Comparison of ENCODE assay signal across 8 cellular contexts in the genomic region with DNA sequence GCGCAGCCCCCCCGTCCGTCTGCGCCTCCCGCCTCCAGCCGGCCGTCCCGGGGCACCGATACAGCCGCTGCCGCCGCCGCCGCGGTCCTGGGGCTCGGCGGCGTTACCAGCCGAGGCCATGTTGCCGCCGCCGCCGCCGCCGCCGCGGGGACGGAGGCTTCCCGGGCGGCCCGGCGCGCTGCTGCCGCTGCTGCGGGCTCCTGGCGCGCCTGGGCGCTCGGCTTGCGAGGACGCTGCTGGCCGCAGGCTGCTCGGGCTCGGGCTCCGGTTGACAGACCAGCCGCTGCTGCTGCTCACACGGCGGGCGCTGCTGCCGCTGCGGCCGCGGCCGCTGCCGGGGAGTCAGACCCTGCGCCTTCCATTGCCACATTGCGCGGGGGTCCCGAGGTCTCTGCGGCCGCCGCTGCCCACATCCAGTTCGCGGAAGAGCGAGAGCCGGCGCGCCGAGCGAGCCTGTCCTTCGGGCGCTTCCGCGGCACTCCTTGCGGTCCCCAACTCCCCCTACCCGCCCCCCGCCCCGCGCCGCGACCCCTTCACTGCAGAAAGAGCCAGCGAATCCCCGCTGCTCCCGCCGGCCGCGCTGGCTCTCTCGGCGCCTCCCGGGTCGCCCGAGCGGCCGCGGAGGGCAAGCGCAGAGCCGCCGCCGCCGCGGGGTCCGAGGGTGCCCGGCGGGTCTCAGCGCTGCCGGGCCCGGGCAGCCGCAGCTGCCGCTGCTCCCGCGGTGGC. TPM values are rescaled to one million over a fixed set of nuclear protein-coding genes. Genes with fewer than 3 reads are reported as not detected.
DNase-seq lines count a peak whose midpoint lies in the region; ATAC-seq, FAIRE-seq and TF ChIP-seq lines count a peak whose summit lies in the region.

No MANE protein-coding gene starts in this region.

- CTCF ChIA-PET in GM10248 (lab: Yijun Ruan, JAX) (no interaction called here), GM12878 (lab: Yijun Ruan, JAX) (interaction anchor here (0.7 kb wide), 1 partner anchor 14 kb away, joined by 3 read pairs; no protein-coding TSS in a partner anchor)

- FAIRE-seq in GM12878 (lab: Jason Lieb, UNC): no peak

- TF ChIP-seq POLR2A in GM12878 (IDR thresholded peaks at IDR 0.05; ENCODE audit: low read depth, low read length): no peak

- H3K79me2 ChIP-seq in GM12878 (ENCODE audit: control insufficient read depth, insufficient read depth, low read length): peaks cover 28% of the 10 kb centered on the region

- H3K27ac ChIP-seq in GM12878 (ENCODE audit: control insufficient read depth, insufficient read depth): peak overlapping the region; percentile 90
- H3K27ac ChIP-seq in left lung: peak overlapping the region; percentile 82 to 86
- H3K27ac ChIP-seq in thymus (ENCODE audit: low read depth): peak overlapping the region; percentile 53

- no TSS peak for BruUV-seq in GM12878 (replicated peaks; lab: Mats Ljungman, UMichigan)

- intact Hi-C loops in GM12878 (cut with micrococcal nuclease; ENCODE audit: unreplicated experiment): loop anchor here (5.0 to 10.0 kb wide), 3 partner anchors 124 to 369 kb away; partner anchors contain the start of gene ERCC6L2
- intact Hi-C loops in left lung (cut with DNase I): loop anchor here in 1 of 2 donors (10.0 kb wide), 1 partner anchor 194 kb away; the partner anchor contains the start of gene FANCC

- H3K4me2 ChIP-seq in GM12878 (ENCODE audit: control insufficient read depth, insufficient read depth): peak overlapping the region; percentile 79; the same call in 1 of the 2 replicates

- TF ChIP-seq EP300 in GM12878 (IDR thresholded peaks at IDR 0.05; ENCODE audit: borderline replicate concordance in 1 of 2, control insufficient read depth in 1 of 2, low read depth in 2 of 2, low read length in 2 of 2): no peak

- in situ Hi-C loops in GM12878 (cut with MboI): loop anchor here (10.0 kb wide), 1 partner anchor 366 kb away; the partner anchor contains the start of gene ERCC6L2

- TF ChIP-seq CTCF in GM10248 (IDR thresholded peaks at IDR 0.05; ENCODE audit: control extremely low read depth, extremely low read depth, low read depth, missing control alignments): no peak
- TF ChIP-seq CTCF in GM12878 (IDR thresholded peaks at IDR 0.05 in 2 of 3, conservative IDR thresholded peaks at IDR 0.05 in 1 of 3; ENCODE audit: control insufficient read depth in 2 of 3, extremely low read depth in 1 of 3, insufficient read depth in 1 of 3, low read depth in 3 of 3, low read length in 3 of 3): no peak
- TF ChIP-seq CTCF in left lung (IDR thresholded peaks at IDR 0.05): no peak

- H2AFZ ChIP-seq in GM12878 (ENCODE audit: control insufficient read depth, low read depth, low read length): peak overlapping the region; percentile 84

- POLR2A ChIA-PET in GM10248 (lab: Yijun Ruan, JAX): interaction anchor here (0.6 kb wide), 1 partner anchor 220 kb away, joined by 4 read pairs; no protein-coding TSS in a partner anchor
- POLR2A ChIA-PET in GM12878 (lab: Charles Lee): interaction anchor here (0.7 to 1.0 kb wide), 3 partner anchors 13 to 366 kb away, joined by 3 read pairs; no protein-coding TSS in a partner anchor

- peak; percentile 0; the same call in 1 of the 3 replicates for ATAC-seq in GM12878
- ATAC-seq in left lung: no peak
- no peak for ATAC-seq in GM21447 (IDR thresholded peaks at IDR 0.05; ENCODE audit: unreplicated experiment)

- H3K27me3 ChIP-seq in GM12878 (replicated peaks in 1 of 2; ENCODE audit: control insufficient read depth in 2 of 2, insufficient read depth in 2 of 2, low read length in 1 of 2) (peaks cover 4 to 8% of the 10 kb centered on the region in 2 experiments; a peak in 3 of 4 replicates), left lung (peaks cover 3 to 95% of the 10 kb centered on the region in 2 donors), thymus (ENCODE audit: control insufficient read depth, insufficient read depth) (peaks cover 89% of the 10 kb centered on the region)

- H3K36me3 ChIP-seq in GM12878 (ENCODE audit: control insufficient read depth in 2 of 2, insufficient read depth in 2 of 2, low read length in 1 of 2) (no peaks in the 10 kb centered on the region), left lung (no peaks in the 10 kb centered on the region), thymus (ENCODE audit: control insufficient read depth, insufficient read depth) (no peaks in the 10 kb centered on the region)

- no peak for TF ChIP-seq RAD21 in GM12878 (IDR thresholded peaks at IDR 0.05; ENCODE audit: insufficient read depth, low read depth, low read length)

- H3K4me3 ChIP-seq in GM12878 (peak overlapping the region; percentile 94), left lung (peak overlapping the region; percentile 55 to 63), thymus (ENCODE audit: low read length) (peak overlapping the region; percentile 73)

- SMC1A ChIA-PET in GM12878 (lab: Charles Lee; ENCODE audit: uncharacterized antibody, unreplicated experiment): interaction anchor here (0.7 to 1.6 kb wide), 3 partner anchors 13 to 116 kb away, joined by 3 to 12 read pairs (median 9); no protein-coding TSS in a partner anchor

- no peaks in the 10 kb centered on the region for H4K20me1 ChIP-seq in GM12878 (ENCODE audit: control insufficient read depth, insufficient read depth)

- peaks cover 15% of the 10 kb centered on the region for H3K4me1 ChIP-seq in GM12878 (ENCODE audit: control insufficient read depth, insufficient read depth, low read length)
- H3K4me1 ChIP-seq in left lung: peaks cover 1 to 63% of the 10 kb centered on the region in 2 donors
- peaks cover 24% of the 10 kb centered on the region for H3K4me1 ChIP-seq in thymus (ENCODE audit: control insufficient read depth, insufficient read depth, low read length)

- H3K9ac ChIP-seq in GM12878 (ENCODE audit: control insufficient read depth, insufficient read depth, low read length): peak overlapping the region; percentile 90; the same call in 1 of the 2 replicates

- DNase-seq in GM10248 (ENCODE audit: extremely low spot score): peak; percentile 31
- DNase-seq in NCI-H1105 treated with DMSO at 0.1 percent for 48 hours (lab: John Stamatoyannopoulos, UW): peak; percentile 30
- DNase-seq in GM12878 (ENCODE audit: low read depth, low spot score): no peak
- peak in 1 of 2 donors; percentile 73 for DNase-seq in left lung
- DNase-seq in MV-4-11 (lab: John Stamatoyannopoulos, UW): no peak
- no peak for DNase-seq in HPDE6-E6E7 (ENCODE audit: extremely low spot score)

- H3K9me3 ChIP-seq in GM12878 (replicated peaks; ENCODE audit: control insufficient read depth, insufficient read depth, low read length): no peaks in the 10 kb centered on the region
- no peaks in the 10 kb centered on the region for H3K9me3 ChIP-seq in left lung
- peaks cover 1% of the 10 kb centered on the region for H3K9me3 ChIP-seq in thymus (ENCODE audit: control insufficient read depth)

- RAD21 ChIA-PET in GM12878 (lab: Charles Lee; ENCODE audit: unreplicated experiment): interaction anchor here (0.6 to 1.4 kb wide), 8 partner anchors 12 to 248 kb away, joined by 3 to 11 read pairs (median 3); no protein-coding TSS in a partner anchor

- WGBS in GM12878 (ENCODE audit: insufficient coverage, insufficient replicate concordance, low lambda C conversion rate, missing lambda C conversion rate): 1% methylated on average over 52 of the region's 111 CpGs
- 1% methylated on average over 111 of the region's 111 CpGs for WGBS in thymus

TF ChIP-seq in GM12878, 131 proteins besides CTCF, POLR2A, EP300 and RAD21 (continues in another document):
- TF ChIP-seq DPF2 (IDR thresholded peaks at IDR 0.05) (0 out of 2 replicates have a peak, but pooled peaks have one; percentile 4), GATAD2B (conservative IDR thresholded peaks at IDR 0.05; ENCODE audit: low read depth) (no peak; the same call in 1 of the 2 replicates), TAF1 (IDR thresholded peaks at IDR 0.05; ENCODE audit: borderline replicate concordance, low read depth, low read length) (0 out of 2 replicates have a peak, but pooled peaks have one; percentile 6), ATF2 (IDR thresholded peaks at IDR 0.05; ENCODE audit: low read length) (no peak), ZNF217 (IDR thresholded peaks at IDR 0.05) (peak; percentile 12; the same call in 1 of the 2 replicates), JUND (IDR thresholded peaks at IDR 0.05; ENCODE audit: low read depth, low read length) (no peak), IKZF1 (conservative IDR thresholded peaks at IDR 0.05) (peak; percentile 70; the same call in 1 of the 2 replicates), BHLHE40 (IDR thresholded peaks at IDR 0.05; ENCODE audit: borderline replicate concordance in 1 of 2, low read depth in 2 of 2, low read length in 1 of 2) (peak in 1 of 2 experiments; percentile 24; a peak in 1 of 4 replicates), LARP7 (IDR thresholded peaks at IDR 0.05) (peak; percentile 74), CREM (IDR thresholded peaks at IDR 0.05; ENCODE audit: low read depth) (no peak)

RNA-seq across cellular contexts. Expression of gene PTCH1, which starts 8.4 kb away (rescaled TPM):
- 8.2 and 14.4 TPM in 2 replicates for total RNA-seq in GM12878 (2013; cell fraction: nucleolus; rRNA removed)
- total RNA-seq in GM12878 (2014; rRNA removed) (1.7 and 2.9 TPM in 2 replicates), GM12878 (2014; rRNA removed; fragmentation: Illumina TruSeq; extraction: Trizol) (0.92 and 1.5 TPM in 2 replicates), GM12878 (2021) (4.0 and 5.7 TPM in 2 replicates), left lung (10 to 100 TPM; 19.7 to 29.9 TPM)
- polyA plus RNA-seq in GM12878 (2011; ENCODE audit: low read depth): 3.3 TPM
- polyA plus RNA-seq in GM12878 (2011; rRNA removed) (4.8 and 6.1 TPM in 2 replicates), GM12878 (2014; fragmentation: Illumina TruSeq; extraction: Trizol) (2.8 and 3.0 TPM in 2 replicates), GM12878 (2014; fragmentation: Nextera tagmentation; extraction: Ambion mirVana) (under 1 TPM; 0.16 to 0.48 TPM), GM12878 (2014; rRNA removed) (2.5 and 3.2 TPM in 2 replicates), GM12878 (2016; fragmentation: Nextera tagmentation; extraction: Ambion mirVana) (1 to 10 TPM; 2.3 TPM), thymus (3.4 TPM)
- polyA plus RNA-seq in GM12878 (2011; cell fraction: cytosol; rRNA removed): 4.7 and 10.5 TPM in 2 replicates
- polyA plus RNA-seq in GM12878 (2011; cell fraction: nucleus; rRNA removed): 19.4 TPM in 2 replicates
- 4.5 and 5.3 TPM in 2 replicates for polyA plus RNA-seq in GM12878 (2012)
- polyA minus RNA-seq in GM12878 (2011; rRNA and poly(A)+ RNA removed): 17.5 and 21.4 TPM in 2 replicates
- 9.3 and 12.0 TPM in 2 replicates for polyA minus RNA-seq in GM12878 (2011; cell fraction: cytosol; rRNA and poly(A)+ RNA removed)
- polyA minus RNA-seq in GM12878 (2011; cell fraction: nucleus; rRNA and poly(A)+ RNA removed): 21.4 and 38.0 TPM in 2 replicates

Comparison
In these comparisons a context has a peak if more than half of its experiments do, and no peak if none do; other contexts are left out.
1. DNase-seq: peak in GM10248 (single experiment) and NCI-H1105 treated with DMSO at 0.1 percent for 48 hours (single experiment); none in GM12878 (single experiment), MV-4-11 (single experiment) and HPDE6-E6E7 (single experiment).
2. Peak in every context shown above with its lines, with median percentiles within 50 percentile points of each other: H3K27ac ChIP-seq and H3K4me3 ChIP-seq.